In the genomic region with DNA sequence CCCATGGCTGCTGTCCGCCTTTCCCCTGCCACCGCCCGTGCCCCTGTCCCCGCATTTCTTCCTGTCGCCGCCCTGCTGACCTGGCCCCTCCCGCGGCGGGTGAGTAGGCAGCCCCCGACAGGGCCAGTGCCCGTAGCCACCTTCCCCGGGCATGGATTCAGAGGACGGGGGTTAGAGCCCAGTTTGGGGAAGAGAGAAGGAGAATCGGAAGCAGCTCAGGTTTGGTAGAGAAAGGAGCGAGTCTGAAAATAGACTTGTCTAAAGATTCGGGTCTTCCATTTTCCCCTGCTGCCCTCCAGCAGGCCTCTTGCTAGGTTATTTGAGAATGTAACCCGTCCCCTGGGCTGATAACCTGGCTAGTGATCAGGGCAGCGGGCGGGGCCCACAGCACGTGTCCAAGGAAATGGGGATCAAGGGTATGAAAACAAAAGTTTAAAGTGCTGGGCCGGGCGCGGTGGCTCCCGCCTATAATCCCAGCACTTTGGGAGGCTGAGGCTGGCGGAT, we compare ENCODE assay signal across 8 cellular contexts. TPM values are rescaled to one million over a fixed set of nuclear protein-coding genes. Genes with fewer than 3 reads are reported as not detected.
DNase-seq lines count a peak whose midpoint lies in the region; ATAC-seq and TF ChIP-seq lines count a peak whose summit lies in the region.

No MANE protein-coding gene starts in this region.

- H3K4me1 ChIP-seq in heart left ventricle (peaks cover 0 to 30% (median 4%) of the 10 kb centered on the region in 12 donors), iPS-20b (ENCODE audit: insufficient read depth, low read length) (peaks cover 28% of the 10 kb centered on the region), upper lobe of left lung (peaks cover 20 to 46% (median 29%) of the 10 kb centered on the region in 4 donors)

- CTCF ChIA-PET in T-cell (lab: Charles Lee): interaction anchor here (0.6 to 1.6 kb wide), 3 partner anchors 23 to 27 kb away, joined by 5 to 7 read pairs (median 6); no protein-coding TSS in a partner anchor

- H3K27me3 ChIP-seq in heart left ventricle: peaks cover 0 to 62% (median 29%) of the 10 kb centered on the region in 9 donors
- peaks cover 15% of the 10 kb centered on the region; the same call in 1 of the 2 replicates for H3K27me3 ChIP-seq in iPS-20b (ENCODE audit: insufficient read depth, low read length)
- no peaks in the 10 kb centered on the region for H3K27me3 ChIP-seq in upper lobe of left lung

- peaks cover 23 to 30% (median 30%) of the 10 kb centered on the region in 3 donors for H3K4me1 Mint-ChIP-seq in T-cell

- H3K9me3 ChIP-seq in heart left ventricle (no peaks in the 10 kb centered on the region), iPS-20b (ENCODE audit: insufficient read depth, low read depth, low read length) (no peaks in the 10 kb centered on the region), upper lobe of left lung (no peaks in the 10 kb centered on the region)

- TF ChIP-seq POLR2A in heart left ventricle (IDR thresholded peaks at IDR 0.05): no peak
- TF ChIP-seq POLR2A in upper lobe of left lung (IDR thresholded peaks at IDR 0.05): peak in 1 of 4 donors; percentile 50

- H3K4me3 ChIP-seq in heart left ventricle (peak overlapping the region in 11 of 12 donors; percentile 15 to 56 (median 50)), iPS-20b (ENCODE audit: low read length) (peak overlapping the region; percentile 65), upper lobe of left lung (peak overlapping the region in 3 of 4 donors; percentile 46 to 51 (median 49))

- peaks cover 3 to 20% of the 10 kb centered on the region in 2 donors for H3K27me3 Mint-ChIP-seq in T-cell

- H3K9me3 Mint-ChIP-seq in T-cell: no peaks in the 10 kb centered on the region

- TF ChIP-seq CTCF in heart left ventricle (IDR thresholded peaks at IDR 0.05): no peak
- TF ChIP-seq CTCF in upper lobe of left lung (IDR thresholded peaks at IDR 0.05): no peak

- intact Hi-C loops in heart left ventricle (cut with DNase I) (loop anchor here in 1 of 10 donors (1.0 kb wide), 1 partner anchor 15 kb away; a partner anchor contains a TSS), left cardiac atrium (cut with DNase I) (no loop called here)

- H3K36me3 Mint-ChIP-seq in T-cell: no peaks in the 10 kb centered on the region

- ATAC-seq in heart left ventricle (no peak), left cardiac atrium (no peak), T-cell (replicated peaks in 1 of 4) (no peak), upper lobe of left lung (ENCODE audit: low FRiP score in 2 of 2) (no peak), GM18870 (IDR thresholded peaks at IDR 0.05; ENCODE audit: unreplicated experiment) (no peak), HG03095 (IDR thresholded peaks at IDR 0.05; ENCODE audit: unreplicated experiment) (no peak)

- no peak overlapping the region for H3K27ac Mint-ChIP-seq in T-cell

- H3K36me3 ChIP-seq in heart left ventricle (peaks cover 0 to 2% (median 0%) of the 10 kb centered on the region in 9 donors), iPS-20b (ENCODE audit: insufficient read depth, low read depth, low read length) (no peaks in the 10 kb centered on the region), upper lobe of left lung (no peaks in the 10 kb centered on the region)

- H3K27ac ChIP-seq in heart left ventricle: peak overlapping the region in 9 of 12 donors; percentile 18 to 80 (median 65)
- no peak overlapping the region for H3K27ac ChIP-seq in iPS-20b (ENCODE audit: low read length)
- H3K27ac ChIP-seq in upper lobe of left lung: peak overlapping the region; percentile 49 to 86 (median 74)

- no peak for TF ChIP-seq EP300 in upper lobe of left lung (IDR thresholded peaks at IDR 0.05)

- POLR2A ChIA-PET in T-cell (lab: Charles Lee): interaction anchor here in 1 of 2 donors (0.7 kb wide), 1 partner anchor 170 kb away, joined by 7 read pairs; no protein-coding TSS in a partner anchor

- DNase-seq in heart left ventricle (no peak), left cardiac atrium (no peak), T-cell (no peak), upper lobe of left lung (peak in 1 of 2 donors; percentile 82), kidney glomerular epithelial cell (lab: John Stamatoyannopoulos, UW) (no peak)

- peak overlapping the region; percentile 58 to 71 (median 68) for H3K4me3 Mint-ChIP-seq in T-cell

- H3K9ac ChIP-seq in iPS-20b (ENCODE audit: low read depth, low read length): no peak overlapping the region

- 5 to 8% (median 6%) methylated on average over 19 to 25 of the region's 25 CpGs for WGBS in heart left ventricle, 4 donors
- WGBS in upper lobe of left lung, 2 donors: 8 to 15% methylated on average over 19 to 25 of the region's 25 CpGs

RNA-seq across cellular contexts. Expression of a gene that starts 7.9 kb away (rescaled TPM):
- total RNA-seq in heart left ventricle: 1 to 10 TPM in 2 of 9 donors, under 1 TPM in 7; 0.13 to 2.0 (median 0.75) TPM
- polyA plus RNA-seq in heart left ventricle: 1 to 10 TPM in 1 of 2 donors, under 1 TPM in 1; 0.62 to 1.7 TPM
- total RNA-seq in left cardiac atrium: under 1 TPM; 0.24 TPM
- total RNA-seq in T-cell: under 1 TPM in 1 of 5 donors, not detected in 4; 0.16 TPM
- 1 to 10 TPM in 4 of 6 donors, under 1 TPM in 2; 0.57 to 5.9 (median 1.1) TPM for total RNA-seq in upper lobe of left lung

RNA-seq across cellular contexts. Expression of a gene that starts 13.2 kb away (rescaled TPM):
- total RNA-seq in heart left ventricle (not detected), left cardiac atrium (not detected), T-cell (1 to 10 TPM in 1 of 5 donors, under 1 TPM in 2, not detected in 2; 0.30 to 1.1 (median 0.85) TPM), upper lobe of left lung (1 to 10 TPM in 1 of 6 donors, under 1 TPM in 2, not detected in 3; 0.30 to 1.9 (median 0.72) TPM)
- polyA plus RNA-seq in heart left ventricle: under 1 TPM in 1 of 2 donors, not detected in 1; 0.04 TPM

RNA-seq across cellular contexts. Expression of a gene that starts 15.3 kb away (rescaled TPM):
- total RNA-seq in heart left ventricle: 100 to 1,000 TPM in 3 of 9 donors, 10 to 100 TPM in 6; 27.8 to 289 (median 92.4) TPM
- 100 to 1,000 TPM; 260 to 824 TPM for polyA plus RNA-seq in heart left ventricle
- 10 to 100 TPM; 24.3 to 72.4 TPM for total RNA-seq in left cardiac atrium
- total RNA-seq in T-cell: 1 to 10 TPM in 4 of 5 donors, under 1 TPM in 1; 0.43 to 3.7 (median 2.5) TPM
- 100 to 1,000 TPM in 1 of 6 donors, 10 to 100 TPM in 5; 37.7 to 431 (median 76.5) TPM for total RNA-seq in upper lobe of left lung

RNA-seq across cellular contexts. Expression of a gene that starts 18.9 kb away (rescaled TPM):
- total RNA-seq in heart left ventricle (10 to 100 TPM; 32.8 to 66.7 (median 50.5) TPM), left cardiac atrium (10 to 100 TPM; 28.4 to 46.1 TPM), T-cell (10 to 100 TPM; 11.4 to 25.9 (median 22.3) TPM), upper lobe of left lung (10 to 100 TPM; 28.3 to 85.1 (median 42.2) TPM)
- polyA plus RNA-seq in heart left ventricle: 100 to 1,000 TPM in 1 of 2 donors, 10 to 100 TPM in 1; 54.6 to 189 TPM

RNA-seq across cellular contexts. Expression of a gene that starts 19.0 kb away (rescaled TPM):
- total RNA-seq in heart left ventricle (10 to 100 TPM in 4 of 9 donors, 1 to 10 TPM in 5; 6.9 to 14.0 (median 9.4) TPM), left cardiac atrium (10 to 100 TPM; 11.8 to 18.2 TPM), T-cell (10 to 100 TPM; 23.7 to 32.8 (median 31.7) TPM), upper lobe of left lung (10 to 100 TPM; 18.5 to 40.8 (median 33.1) TPM)
- 10 to 100 TPM; 15.4 to 23.0 TPM for polyA plus RNA-seq in heart left ventricle

Comparison
In these comparisons a context has a peak if more than half of its experiments do, and no peak if none do; other contexts are left out.
1. RNA of a gene that starts 15.3 kb away (total RNA-seq): 37.7 to 431 TPM in upper lobe of left lung, 27.8 to 289 TPM in heart left ventricle and 24.3 to 72.4 TPM in left cardiac atrium; 0.43 to 3.7 TPM in T-cell; every median in the first group is over 4 times any median in the second.
2. Peak in every context shown above with its lines, with median percentiles within 50 percentile points of each other: H3K4me3 ChIP-seq.